In genomic region chr13:76993473-76993872, GRCh38 we compare ENCODE assay signal across 10 cellular contexts. TPM values are rescaled to one million over a fixed set of nuclear protein-coding genes. Genes with fewer than 3 reads are reported as not detected.
DNase-seq lines count a peak whose midpoint lies in the region; ATAC-seq, FAIRE-seq and TF ChIP-seq lines count a peak whose summit lies in the region.
"Had no signal": no experiment of that assay in that cellular context is flagged by ENCODE, and none has a peak within 500 bp of the region (broad histone marks: within the 10 kb centered on the region; RNA-seq: fewer than 3 reads in every experiment).

No MANE protein-coding gene starts in this region.

- peak overlapping the region; percentile 93 for H3K4me2 ChIP-seq in astrocyte (ENCODE audit: low read length)

- H3K4me3 Mint-ChIP-seq in stimulated activated naive CD8-positive, alpha-beta T cell treated with anti-CD3 and anti-CD28 coated beads, Interleukin-15, Interleukin-2, amounts not matched to agents 100 ng/mL and 50 ng/mL, for 24 hours = peak overlapping the region; percentile 98
- H3K4me3 Mint-ChIP-seq in astrocyte (ENCODE audit: unreplicated experiment) = peak overlapping the region; percentile 97

- H4K20me1 ChIP-seq in astrocyte (ENCODE audit: insufficient read depth, low read length) = peaks cover 6% of the 10 kb centered on the region

- no peak overlapping the region for H3K27ac Mint-ChIP-seq in stimulated activated naive CD8-positive, alpha-beta T cell treated with anti-CD3 and anti-CD28 coated beads, Interleukin-15, Interleukin-2, amounts not matched to agents 100 ng/mL and 50 ng/mL, for 24 hours
- no peak overlapping the region for H3K27ac Mint-ChIP-seq in astrocyte (ENCODE audit: unreplicated experiment)

- H3K36me3 ChIP-seq in astrocyte (ENCODE audit: insufficient read depth, low read length) = peaks cover 3% of the 10 kb centered on the region
- H3K36me3 ChIP-seq in muscle layer of duodenum (ENCODE audit: control insufficient read depth in 1 of 2, insufficient read depth in 2 of 2, low read length in 2 of 2) = peaks cover 11 to 15% of the 10 kb centered on the region in 2 donors

- ATAC-seq in stimulated activated naive CD8-positive, alpha-beta T cell treated with anti-CD3 and anti-CD28 coated beads, Interleukin-15, Interleukin-2, amounts not matched to agents 100 U/mL and 50 U/mL, for 24 hours = no peak
- no peak for ATAC-seq in HG02973 (IDR thresholded peaks at IDR 0.05; ENCODE audit: unreplicated experiment)
- no peak for ATAC-seq in GM19328 (IDR thresholded peaks at IDR 0.05; ENCODE audit: unreplicated experiment)

- peaks cover 38% of the 10 kb centered on the region for H3K4me1 Mint-ChIP-seq in stimulated activated naive CD8-positive, alpha-beta T cell treated with anti-CD3 and anti-CD28 coated beads, Interleukin-15, Interleukin-2, amounts not matched to agents 100 ng/mL and 50 ng/mL, for 24 hours (ENCODE audit: low read depth)
- peaks cover 15% of the 10 kb centered on the region for H3K4me1 Mint-ChIP-seq in astrocyte (ENCODE audit: low read depth, unreplicated experiment)

- H3K4me3 ChIP-seq in astrocyte (ENCODE audit: insufficient read depth, low read depth, low read length) = no peak overlapping the region
- H3K4me3 ChIP-seq in muscle layer of duodenum (ENCODE audit: low read depth in 1 of 2, low read length in 2 of 2) = peak overlapping the region; percentile 79 to 88

- H2AFZ ChIP-seq in astrocyte (ENCODE audit: low read depth, low read length) = no peak overlapping the region

- no peak for FAIRE-seq in astrocyte (lab: Jason Lieb, UNC)

- no peaks in the 10 kb centered on the region for H3K27me3 Mint-ChIP-seq in stimulated activated naive CD8-positive, alpha-beta T cell treated with anti-CD3 and anti-CD28 coated beads, Interleukin-15, Interleukin-2, amounts not matched to agents 100 ng/mL and 50 ng/mL, for 24 hours
- no peaks in the 10 kb centered on the region for H3K27me3 Mint-ChIP-seq in astrocyte (ENCODE audit: low read depth, unreplicated experiment)

- no peak overlapping the region for H3K9ac ChIP-seq in astrocyte (ENCODE audit: low read length)

- peaks cover 39% of the 10 kb centered on the region for H3K36me3 Mint-ChIP-seq in stimulated activated naive CD8-positive, alpha-beta T cell treated with anti-CD3 and anti-CD28 coated beads, Interleukin-15, Interleukin-2, amounts not matched to agents 100 ng/mL and 50 ng/mL, for 24 hours (ENCODE audit: low read depth)
- H3K36me3 Mint-ChIP-seq in astrocyte (ENCODE audit: low read depth, unreplicated experiment) = peaks cover 2% of the 10 kb centered on the region

- H3K27ac ChIP-seq in astrocyte (ENCODE audit: low read depth, low read length) (no peak overlapping the region), muscle layer of duodenum (ENCODE audit: low read length) (no peak overlapping the region)

- no peak for TF ChIP-seq CTCF in astrocyte (IDR thresholded peaks at IDR 0.05; ENCODE audit: insufficient read depth, low read depth, low read length)

- H3K4me1 ChIP-seq in astrocyte (ENCODE audit: insufficient read depth, low read length) = peaks cover 21% of the 10 kb centered on the region
- H3K4me1 ChIP-seq in muscle layer of duodenum (ENCODE audit: control insufficient read depth in 1 of 2, insufficient read depth in 2 of 2, low read length in 2 of 2) = peaks cover 6 to 8% of the 10 kb centered on the region in 2 donors

- H3K27me3 ChIP-seq in astrocyte (ENCODE audit: insufficient read depth, low read length) = no peaks in the 10 kb centered on the region
- H3K27me3 ChIP-seq in muscle layer of duodenum (ENCODE audit: low read depth, low read length) = no peaks in the 10 kb centered on the region

- peaks cover 16% of the 10 kb centered on the region for H3K79me2 ChIP-seq in astrocyte (ENCODE audit: insufficient read depth, low read length)

- H3K9me3 ChIP-seq in astrocyte (ENCODE audit: insufficient read depth, low read depth, low read length) = no peaks in the 10 kb centered on the region
- H3K9me3 ChIP-seq in muscle layer of duodenum (ENCODE audit: control insufficient read depth in 1 of 2, low read length in 2 of 2) = no peaks in the 10 kb centered on the region

- no peaks in the 10 kb centered on the region for H3K9me3 Mint-ChIP-seq in stimulated activated naive CD8-positive, alpha-beta T cell treated with anti-CD3 and anti-CD28 coated beads, Interleukin-15, Interleukin-2, amounts not matched to agents 100 ng/mL and 50 ng/mL, for 24 hours
- no peaks in the 10 kb centered on the region for H3K9me3 Mint-ChIP-seq in astrocyte (ENCODE audit: unreplicated experiment)

- DNase-seq in stimulated activated naive CD8-positive, alpha-beta T cell treated with anti-CD3 and anti-CD28 coated beads, Interleukin-15, Interleukin-2, amounts not matched to agents 100 U/mL and 50 U/mL, for 24 hours = no peak
- DNase-seq in astrocyte (ENCODE audit: low read depth) (no peak), NCI-H1436 treated with DMSO at 0.1 percent for 48 hours (lab: John Stamatoyannopoulos, UW) (no peak)
- no peak for DNase-seq in stimulated activated CD4-positive, alpha-beta T cell treated with anti-CD3 and anti-CD28 coated beads, Interleukin-4, amount 100 ng/mL, for 1 hour

RNA-seq across cellular contexts. Expression of gene CLN5, which starts 1.6 kb away (rescaled TPM):
- total RNA-seq in astrocyte = 32.9 and 35.8 TPM in 2 replicates

RNA-seq across cellular contexts. Expression of gene FBXL3, which starts 33.5 kb away (rescaled TPM):
- 36.0 and 37.2 TPM in 2 replicates for total RNA-seq in astrocyte

RNA-seq across cellular contexts. Expression of gene ACOD1, which starts 45.2 kb away (rescaled TPM):
- not detected in 2 replicates for total RNA-seq in astrocyte
- total RNA-seq: myocyte, SK-MEL-5 had no signal
